ENCODE assay signal across 16 cellular contexts in the genomic region with DNA sequence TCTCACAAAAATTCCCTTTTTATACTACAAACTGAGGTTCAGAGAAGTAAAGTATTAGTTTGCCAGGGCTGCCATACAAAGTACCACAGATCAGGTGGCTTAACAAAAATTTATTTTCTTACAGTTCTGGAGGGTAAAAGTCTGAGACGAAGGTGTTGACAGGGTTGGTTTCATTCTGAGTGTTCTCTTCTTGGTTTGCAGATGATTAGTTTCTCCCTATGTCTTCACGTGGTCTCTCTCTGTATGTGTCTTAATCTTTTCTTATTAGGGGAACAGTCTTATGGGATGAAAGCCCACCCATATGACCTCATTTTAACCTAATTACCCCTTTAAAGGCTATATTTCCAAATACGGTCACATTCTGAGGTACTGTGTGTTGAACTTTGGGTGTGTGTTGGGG.
DNase-seq lines count a peak whose midpoint lies in the region; ATAC-seq and TF ChIP-seq lines count a peak whose summit lies in the region.
"Had no signal": no experiment of that assay in that cellular context is flagged by ENCODE, and none has a peak within 500 bp of the region (broad histone marks: within the 10 kb centered on the region; RNA-seq: fewer than 3 reads in every experiment).

No MANE protein-coding gene starts in this region.

- H3K27me3 Mint-ChIP-seq in glutamatergic neuron (ENCODE audit: unreplicated experiment) = no peaks in the 10 kb centered on the region
- H3K27me3 Mint-ChIP-seq: CD4-positive, CD25-positive, alpha-beta regulatory T cell had no signal

- no peak overlapping the region for H3K4me3 Mint-ChIP-seq in glutamatergic neuron (ENCODE audit: unreplicated experiment)
- H3K4me3 Mint-ChIP-seq: CD4-positive, CD25-positive, alpha-beta regulatory T cell had no signal

- no peaks in the 10 kb centered on the region for H3K36me3 Mint-ChIP-seq in glutamatergic neuron (ENCODE audit: unreplicated experiment)
- H3K36me3 Mint-ChIP-seq: CD4-positive, CD25-positive, alpha-beta regulatory T cell had no signal

- intact Hi-C loops in Right ventricle myocardium inferior (cut with DNase I) = no loop called here

- H3K4me1 Mint-ChIP-seq in glutamatergic neuron (ENCODE audit: low read depth, unreplicated experiment) = peaks cover 10% of the 10 kb centered on the region
- H3K4me1 Mint-ChIP-seq: CD4-positive, CD25-positive, alpha-beta regulatory T cell had no signal

- TF ChIP-seq CTCF in glutamatergic neuron (IDR thresholded peaks at IDR 0.05; ENCODE audit: partially characterized antibody, unreplicated experiment) = no peak

- DNase-seq in glutamatergic neuron (no peak), HCEC 1CT (no peak), Right ventricle myocardium inferior (ENCODE audit: missing footprints) (no peak), occipital lobe (lab: John Stamatoyannopoulos, UW) (no peak)
- DNase-seq: 8988T; AML-193; CD4-positive, CD25-positive, alpha-beta regulatory T cell; DMS53; GF-D8; IMR-90; KBM-7 had no signal

- peaks cover 1% of the 10 kb centered on the region for H3K9me3 Mint-ChIP-seq in glutamatergic neuron (ENCODE audit: unreplicated experiment)

- H3K27ac Mint-ChIP-seq in glutamatergic neuron (ENCODE audit: unreplicated experiment) = no peak overlapping the region
- H3K27ac Mint-ChIP-seq: CD4-positive, CD25-positive, alpha-beta regulatory T cell had no signal

- ATAC-seq in GM18511 (IDR thresholded peaks at IDR 0.05; ENCODE audit: unreplicated experiment) = peak; percentile 65
- ATAC-seq in GM18870 (IDR thresholded peaks at IDR 0.05; ENCODE audit: unreplicated experiment) = peak; percentile 90
- peak; percentile 50 for ATAC-seq in HG03066 (IDR thresholded peaks at IDR 0.05; ENCODE audit: low read depth, unreplicated experiment)
- peak; percentile 92 for ATAC-seq in HG03432 (IDR thresholded peaks at IDR 0.05; ENCODE audit: unreplicated experiment)
- no peak for ATAC-seq in Right ventricle myocardium inferior
- ATAC-seq: HCT116 had no signal
